Comparison of ENCODE assay signal across 17 cellular contexts in genomic region chr9:133930046-133931015, GRCh38.
DNase-seq lines count a peak whose midpoint lies in the region; ATAC-seq and TF ChIP-seq lines count a peak whose summit lies in the region.
"Had no signal": no experiment of that assay in that cellular context is flagged by ENCODE, and none has a peak within 500 bp of the region (broad histone marks: within the 10 kb centered on the region; RNA-seq: fewer than 3 reads in every experiment).

No MANE protein-coding gene starts in this region.

- H3K4me1 Mint-ChIP-seq in endothelial cell (ENCODE audit: unreplicated experiment), result peaks cover 13% of the 10 kb centered on the region
- no peaks in the 10 kb centered on the region for H3K4me1 Mint-ChIP-seq in activated T-cell treated with anti-CD3 and anti-CD28 coated beads, Interleukin-2, amount 50 U/mL, for 72 hours (ENCODE audit: low read depth)
- H3K4me1 Mint-ChIP-seq: CD4-positive, alpha-beta memory T cell had no signal

- no peak for TF ChIP-seq CTCF in endothelial cell (IDR thresholded peaks at IDR 0.05; ENCODE audit: unreplicated experiment)

- H3K4me3 Mint-ChIP-seq in endothelial cell (ENCODE audit: unreplicated experiment), result peak overlapping the region; percentile 35
- no peak overlapping the region for H3K4me3 Mint-ChIP-seq in activated T-cell treated with anti-CD3 and anti-CD28 coated beads, Interleukin-2, amount 50 U/mL, for 72 hours
- H3K4me3 Mint-ChIP-seq: CD4-positive, alpha-beta memory T cell; GM23338; T-helper 2 cell treated with Interferon-gamma antibody and Interleukin-4, amounts not matched to agents 5 μg/mL and 100 μg/mL, for 36 hours had no signal

- ATAC-seq in HG03439 (IDR thresholded peaks at IDR 0.05; ENCODE audit: unreplicated experiment) (no peak), HG03139 (IDR thresholded peaks at IDR 0.05; ENCODE audit: unreplicated experiment) (no peak)
- no peak for ATAC-seq in activated T-cell treated with anti-CD3 and anti-CD28 coated beads, Interleukin-2, amount 50 U/mL, for 72 hours (replicated peaks in 1 of 2)
- ATAC-seq: body of pancreas, gastroesophageal sphincter had no signal

- no peaks in the 10 kb centered on the region for H3K9me3 Mint-ChIP-seq in endothelial cell (ENCODE audit: unreplicated experiment)
- peaks cover 0 to 4% of the 10 kb centered on the region in 2 donors for H3K9me3 Mint-ChIP-seq in activated T-cell treated with anti-CD3 and anti-CD28 coated beads, Interleukin-2, amount 50 U/mL, for 72 hours
- H3K9me3 Mint-ChIP-seq: T-helper 2 cell treated with Interferon-gamma antibody and Interleukin-4, amounts not matched to agents 5 μg/mL and 100 μg/mL, for 36 hours had no signal

- peak; percentile 45 for DNase-seq in ACHN
- peak; percentile 49 for DNase-seq in COLO668 (lab: John Stamatoyannopoulos, UW; ENCODE audit: unreplicated experiment)
- DNase-seq in NCI-H774 (lab: John Stamatoyannopoulos, UW), result peak; percentile 61
- DNase-seq in endothelial cell (ENCODE audit: low spot score), result no peak
- DNase-seq in activated T-cell treated with anti-CD3 and anti-CD28 coated beads, Interleukin-2, amount 50 U/mL, for 72 hours, result no peak
- no peak for DNase-seq in stimulated activated CD4-positive, alpha-beta T cell treated with anti-CD3 and anti-CD28 coated beads, Interleukin-4, amount 100 ng/mL, for 4 hours
- DNase-seq: activated CD4-positive, alpha-beta T cell treated with anti-CD3 and anti-CD28 coated beads, Interleukin-2, amount 50 U/mL, for 48 hours; activated CD4-positive, CD25-positive, alpha-beta regulatory T cell; activated effector memory CD4-positive, alpha-beta T cell treated with Interleukin-2 at 50 U/mL for 16 hours; CD4-positive, alpha-beta memory T cell; effector CD8-positive, alpha-beta T cell had no signal

- H3K27ac Mint-ChIP-seq in endothelial cell (ENCODE audit: unreplicated experiment), result no peak overlapping the region
- no peak overlapping the region for H3K27ac Mint-ChIP-seq in activated T-cell treated with anti-CD3 and anti-CD28 coated beads, Interleukin-2, amount 50 U/mL, for 72 hours
- H3K27ac Mint-ChIP-seq: CD4-positive, alpha-beta memory T cell; GM23338; T-helper 2 cell treated with Interferon-gamma antibody and Interleukin-4, amounts not matched to agents 5 μg/mL and 100 μg/mL, for 36 hours had no signal

- peaks cover 19% of the 10 kb centered on the region for H3K36me3 Mint-ChIP-seq in endothelial cell (ENCODE audit: low read depth, unreplicated experiment)
- no peaks in the 10 kb centered on the region for H3K36me3 Mint-ChIP-seq in activated T-cell treated with anti-CD3 and anti-CD28 coated beads, Interleukin-2, amount 50 U/mL, for 72 hours (ENCODE audit: insufficient read depth in 2 of 2)
- H3K36me3 Mint-ChIP-seq: CD4-positive, alpha-beta memory T cell had no signal

- peaks cover 12% of the 10 kb centered on the region for H3K27me3 Mint-ChIP-seq in endothelial cell (ENCODE audit: unreplicated experiment)
- no peaks in the 10 kb centered on the region for H3K27me3 Mint-ChIP-seq in activated T-cell treated with anti-CD3 and anti-CD28 coated beads, Interleukin-2, amount 50 U/mL, for 72 hours (ENCODE audit: low read depth)
- H3K27me3 Mint-ChIP-seq: CD4-positive, alpha-beta memory T cell had no signal

- in situ Hi-C loops in ACHN (cut with HindIII; ENCODE audit: low pct_ligation_motif_present, low pct_unique_long_range_greater_than_20kb, low sequenced_read_pairs), result no loop called here

Comparison
In these comparisons a context has a peak if more than half of its experiments do, and no peak if none do; other contexts are left out.
1. DNase-seq: peak in ACHN (single experiment), COLO668 (single experiment) and NCI-H774 (single experiment); none in endothelial cell (single experiment), activated T-cell treated with anti-CD3 and anti-CD28 coated beads, Interleukin-2, amount 50 U/mL, for 72 hours (0 of 2) and stimulated activated CD4-positive, alpha-beta T cell treated with anti-CD3 and anti-CD28 coated beads, Interleukin-4, amount 100 ng/mL, for 4 hours (0 of 2).